ENCODE assay signal across 25 cellular contexts in the genomic region with DNA sequence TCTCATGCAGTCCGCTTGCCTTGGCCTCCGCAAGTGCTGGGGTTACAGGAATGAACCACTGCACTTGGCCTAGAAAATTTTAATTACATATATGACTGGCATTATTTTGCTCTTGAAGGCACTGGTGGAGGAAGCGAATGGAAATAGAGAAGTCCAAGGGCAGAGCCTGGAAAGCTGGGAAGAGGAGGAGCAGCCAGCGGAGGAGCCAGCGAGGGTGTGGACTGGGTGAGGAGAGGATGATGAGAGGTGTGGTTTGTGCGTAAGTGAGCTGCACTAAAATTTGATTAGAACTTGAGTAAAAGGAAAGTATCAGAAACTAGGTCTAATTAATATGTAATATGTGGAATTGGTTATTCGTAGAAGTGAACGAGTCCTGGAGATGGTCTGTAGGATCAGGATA.
"Had no signal": no experiment of that assay in that cellular context is flagged by ENCODE, and none has a peak within 500 bp of the region (broad histone marks: within the 10 kb centered on the region; RNA-seq: fewer than 3 reads in every experiment).

No MANE protein-coding gene starts in this region.

- H3K4me1 ChIP-seq: body of pancreas had no signal

- ATAC-seq: activated naive CD4-positive, alpha-beta T cell treated with anti-CD3 and anti-CD28 coated beads, Interleukin-2, amount 50 U/mL, for 72 hours; activated naive CD8-positive, alpha-beta T cell treated with anti-CD3 and anti-CD28 coated beads, Interleukin-2, amount 50 U/mL, for 24 hours; body of pancreas; T-cell had no signal

- DNase-seq: activated B cell treated with CpG ODN at 0.5 μM for 24 hours; activated CD4-positive, alpha-beta memory T cell treated with anti-CD3 and anti-CD28 coated beads, Interleukin-2, amount 10 ng/mL, durations not matched to agents 7 days and 5 days; activated CD4-positive, alpha-beta T cell treated with anti-CD3 and anti-CD28 coated beads for 1 hour; activated CD4-positive, alpha-beta T cell treated with anti-CD3 and anti-CD28 coated beads, Interleukin-2, amount 10 ng/mL, durations not matched to agents 24 days and 14 days; activated naive CD8-positive, alpha-beta T cell treated with anti-CD3 and anti-CD28 coated beads, Interleukin-2, amount 50 U/mL, for 24 hours; activated T-cell treated with anti-CD3 and anti-CD28 coated beads for 4 hours; activated T-cell treated with anti-CD3 and anti-CD28 coated beads, Interleukin-2, amount 50 U/mL, for 48 hours; amniotic stem cell; body of pancreas; NCI-H1092; NCI-H1417; NCI-H1930; NCI-H2171 treated with DMSO at 0.1 percent for 48 hours; NCI-H226; NCI-H526; NCI-H82; SIG-M5; T-cell; T-helper 2 cell; T1000 had no signal

- H3K4me3 Mint-ChIP-seq: activated B cell treated with CpG ODN at 0.5 μM for 24 hours; activated CD4-positive, alpha-beta memory T cell treated with anti-CD3 and anti-CD28 coated beads, Interleukin-2, amount 10 ng/mL, durations not matched to agents 7 days and 5 days; activated CD4-positive, alpha-beta T cell treated with anti-CD3 and anti-CD28 coated beads, Interleukin-2, amount 10 ng/mL, durations not matched to agents 24 days and 14 days; activated naive CD8-positive, alpha-beta T cell treated with anti-CD3 and anti-CD28 coated beads, Interleukin-2, amount 50 U/mL, for 24 hours; T-cell had no signal

- H3K27me3 ChIP-seq: ascending aorta, body of pancreas had no signal

- H3K27ac Mint-ChIP-seq: activated B cell treated with CpG ODN at 0.5 μM for 24 hours; activated CD4-positive, alpha-beta memory T cell treated with anti-CD3 and anti-CD28 coated beads, Interleukin-2, amount 10 ng/mL, durations not matched to agents 7 days and 5 days; activated CD4-positive, alpha-beta T cell treated with anti-CD3 and anti-CD28 coated beads, Interleukin-2, amount 10 ng/mL, durations not matched to agents 24 days and 14 days; activated naive CD4-positive, alpha-beta T cell treated with anti-CD3 and anti-CD28 coated beads, Interleukin-2, amount 50 U/mL, for 72 hours; activated naive CD8-positive, alpha-beta T cell treated with anti-CD3 and anti-CD28 coated beads, Interleukin-2, amount 50 U/mL, for 24 hours; activated T-helper 2 cell treated with anti-CD3 and anti-CD28 coated beads, Interferon-gamma antibody, Interleukin-2, Interleukin-4, amounts not matched to agents 10 μg/mL and 5 μg/mL and 100 μg/mL, durations not matched to agents 14 hours and 24 hours and 36 hours; T-cell had no signal

- H3K9me3 Mint-ChIP-seq: activated B cell treated with CpG ODN at 0.5 μM for 24 hours, T-cell had no signal

- H3K27ac ChIP-seq: ascending aorta, body of pancreas, KMS-11, SK-N-MC had no signal

- H3K27me3 Mint-ChIP-seq: activated B cell treated with CpG ODN at 0.5 μM for 24 hours; activated CD4-positive, alpha-beta memory T cell treated with anti-CD3 and anti-CD28 coated beads, Interleukin-2, amount 10 ng/mL, durations not matched to agents 7 days and 5 days; activated CD4-positive, alpha-beta T cell treated with anti-CD3 and anti-CD28 coated beads, Interleukin-2, amount 10 ng/mL, durations not matched to agents 24 days and 14 days; activated naive CD8-positive, alpha-beta T cell treated with anti-CD3 and anti-CD28 coated beads, Interleukin-2, amount 50 U/mL, for 24 hours; T-cell had no signal

- H3K4me3 ChIP-seq: ascending aorta, body of pancreas, SK-N-MC had no signal

- H3K9me3 ChIP-seq: ascending aorta, body of pancreas had no signal
